In the genomic region with DNA sequence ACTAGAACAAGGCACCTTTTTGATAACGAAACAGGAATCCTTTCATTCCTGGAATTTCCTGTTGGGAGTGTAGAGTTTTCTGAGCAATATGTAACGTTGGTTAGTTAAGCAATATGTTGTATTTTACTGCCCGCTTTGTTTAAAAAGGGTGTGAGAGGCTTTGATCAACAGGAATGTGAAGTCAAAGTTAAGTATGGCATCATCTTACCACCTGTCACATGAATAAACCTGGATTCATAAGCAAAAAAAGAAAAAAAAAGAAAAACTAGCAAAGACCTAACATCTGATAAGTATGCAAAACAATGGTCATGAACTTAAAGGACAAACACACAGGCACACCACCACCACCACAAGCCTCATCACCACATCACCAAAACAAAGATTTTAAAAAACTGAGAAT, we compare ENCODE assay signal across 1 cellular context.
TF ChIP-seq lines count a peak whose summit lies in the region.

No MANE protein-coding gene starts in this region.

TF ChIP-seq in WTC11, 78 proteins besides CTCF, POLR2A, EP300 and RAD21 (continued from another document):
- TF ChIP-seq, protein P1, sequence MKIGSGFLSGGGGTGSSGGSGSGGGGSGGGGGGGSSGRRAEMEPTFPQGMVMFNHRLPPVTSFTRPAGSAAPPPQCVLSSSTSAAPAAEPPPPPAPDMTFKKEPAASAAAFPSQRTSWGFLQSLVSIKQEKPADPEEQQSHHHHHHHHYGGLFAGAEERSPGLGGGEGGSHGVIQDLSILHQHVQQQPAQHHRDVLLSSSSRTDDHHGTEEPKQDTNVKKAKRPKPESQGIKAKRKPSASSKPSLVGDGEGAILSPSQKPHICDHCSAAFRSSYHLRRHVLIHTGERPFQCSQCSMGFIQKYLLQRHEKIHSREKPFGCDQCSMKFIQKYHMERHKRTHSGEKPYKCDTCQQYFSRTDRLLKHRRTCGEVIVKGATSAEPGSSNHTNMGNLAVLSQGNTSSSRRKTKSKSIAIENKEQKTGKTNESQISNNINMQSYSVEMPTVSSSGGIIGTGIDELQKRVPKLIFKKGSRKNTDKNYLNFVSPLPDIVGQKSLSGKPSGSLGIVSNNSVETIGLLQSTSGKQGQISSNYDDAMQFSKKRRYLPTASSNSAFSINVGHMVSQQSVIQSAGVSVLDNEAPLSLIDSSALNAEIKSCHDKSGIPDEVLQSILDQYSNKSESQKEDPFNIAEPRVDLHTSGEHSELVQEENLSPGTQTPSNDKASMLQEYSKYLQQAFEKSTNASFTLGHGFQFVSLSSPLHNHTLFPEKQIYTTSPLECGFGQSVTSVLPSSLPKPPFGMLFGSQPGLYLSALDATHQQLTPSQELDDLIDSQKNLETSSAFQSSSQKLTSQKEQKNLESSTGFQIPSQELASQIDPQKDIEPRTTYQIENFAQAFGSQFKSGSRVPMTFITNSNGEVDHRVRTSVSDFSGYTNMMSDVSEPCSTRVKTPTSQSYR (CRISPR knock-in tag; IDR thresholded peaks at IDR 0.05), result no peak
- no peak for TF ChIP-seq NR1H2 (CRISPR knock-in tag; IDR thresholded peaks at IDR 0.05)
